ENCODE assay signal across 1 cellular context in genomic region chr7:131173148-131173890, GRCh38.
TF ChIP-seq lines count a peak whose summit lies in the region.

No MANE protein-coding gene starts in this region.

TF ChIP-seq in A549, 52 proteins besides CTCF, POLR2A, EP300 and RAD21 (continued from another document):
- TF ChIP-seq TP53 (CRISPR knock-in tag; IDR thresholded peaks at IDR 0.05) (no peak), MAFK (IDR thresholded peaks at IDR 0.05; ENCODE audit: partially characterized antibody) (peak; percentile 53), NFE2L2 (conservative IDR thresholded peaks at IDR 0.05; ENCODE audit: low read length) (no peak), EHF (CRISPR knock-in tag; IDR thresholded peaks at IDR 0.05) (no peak), CEBPB (IDR thresholded peaks at IDR 0.05) (peak in 1 of 2 experiments; percentile 63; a peak in 2 of 4 replicates), SREBF2 (IDR thresholded peaks at IDR 0.05) (no peak), RNF2 (IDR thresholded peaks at IDR 0.05; ENCODE audit: borderline replicate concordance, low read depth) (no peak), MAX (IDR thresholded peaks at IDR 0.05) (peak; percentile 85), JUNB (IDR thresholded peaks at IDR 0.05) (peak; percentile 78), BCL3 (IDR thresholded peaks at IDR 0.05) (no peak), HOXA7 (CRISPR knock-in tag; IDR thresholded peaks at IDR 0.05) (0 out of 2 replicates have a peak, but pooled peaks have one; percentile 15), CBX8 (IDR thresholded peaks at IDR 0.05) (no peak), REST (IDR thresholded peaks at IDR 0.05) (no peak), ZFP36 (IDR thresholded peaks at IDR 0.05; ENCODE audit: borderline replicate concordance, partially characterized antibody) (no peak), E2F6 (IDR thresholded peaks at IDR 0.05; ENCODE audit: borderline replicate concordance, low read depth) (no peak), BHLHE40 (IDR thresholded peaks at IDR 0.05; ENCODE audit: low read depth, low read length) (no peak), HOXB13 (CRISPR knock-in tag; IDR thresholded peaks at IDR 0.05; ENCODE audit: low read depth) (no peak), FOXS1 (CRISPR knock-in tag; IDR thresholded peaks at IDR 0.05) (peak; percentile 83; the same call in 1 of the 2 replicates), RFX5 (IDR thresholded peaks at IDR 0.05) (no peak), RARB (CRISPR knock-in tag; IDR thresholded peaks at IDR 0.05) (peak; percentile 79), ESRRA (IDR thresholded peaks at IDR 0.05; ENCODE audit: borderline replicate concordance, low read length) (no peak), HOXB5 (CRISPR knock-in tag; IDR thresholded peaks at IDR 0.05) (no peak), KDM1A (IDR thresholded peaks at IDR 0.05; ENCODE audit: low read depth) (no peak), CHD4 (IDR thresholded peaks at IDR 0.05; ENCODE audit: borderline replicate concordance) (no peak), PHF8 (IDR thresholded peaks at IDR 0.05; ENCODE audit: borderline replicate concordance, low read depth) (no peak), CBX2 (IDR thresholded peaks at IDR 0.05; ENCODE audit: borderline replicate concordance, low read depth) (no peak), HES2 (IDR thresholded peaks at IDR 0.05) (no peak), MAZ (IDR thresholded peaks at IDR 0.05; ENCODE audit: borderline replicate concordance, low read depth, low read length) (no peak), SMC3 (IDR thresholded peaks at IDR 0.05) (peak; percentile 12; the same call in 1 of the 3 replicates), TFCP2L1 (CRISPR knock-in tag; IDR thresholded peaks at IDR 0.05) (no peak), JUN (IDR thresholded peaks at IDR 0.05) (peak; percentile 55 to 78; a peak in 2 of 5 replicates), ZC3H11A (IDR thresholded peaks at IDR 0.05) (no peak), EHMT2 (IDR thresholded peaks at IDR 0.05; ENCODE audit: low read depth) (no peak), HMGXB4 (CRISPR knock-in tag; IDR thresholded peaks at IDR 0.05; ENCODE audit: borderline replicate concordance) (no peak), PBX3 (IDR thresholded peaks at IDR 0.05) (0 out of 2 replicates have a peak, but pooled peaks have one; percentile 22), HDAC2 (IDR thresholded peaks at IDR 0.05) (no peak)
